In genomic region chrX:128425546-128425945, GRCh38 we compare ENCODE assay signal across 3 cellular contexts.
"Had no signal": no experiment of that assay in that cellular context is flagged by ENCODE, and none has a peak within 500 bp of the region (broad histone marks: within the 10 kb centered on the region; RNA-seq: fewer than 3 reads in every experiment).

No MANE protein-coding gene starts in this region.

- ATAC-seq: GM12878 had no signal

- DNase-seq: GDM1, GF-D8 had no signal

- H3K4me3 ChIP-seq: GM12878 had no signal
